1 cellular context compared by ENCODE assay signal in genomic region chr2:170715062-170715931, GRCh38.
A peak's percentile ranks its signal among the peaks of the same experiment; 100 is the strongest.
TF ChIP-seq lines count a peak whose summit lies in the region.

Gene SP5 (plus strand): TSS chr2:170715337. CDS start chr2:170715513, 176 bp downstream.

TF ChIP-seq in HepG2, 621 proteins besides CTCF, POLR2A, EP300 and RAD21 (continued from another document and continues in another):
- TF ChIP-seq, protein P1, sequence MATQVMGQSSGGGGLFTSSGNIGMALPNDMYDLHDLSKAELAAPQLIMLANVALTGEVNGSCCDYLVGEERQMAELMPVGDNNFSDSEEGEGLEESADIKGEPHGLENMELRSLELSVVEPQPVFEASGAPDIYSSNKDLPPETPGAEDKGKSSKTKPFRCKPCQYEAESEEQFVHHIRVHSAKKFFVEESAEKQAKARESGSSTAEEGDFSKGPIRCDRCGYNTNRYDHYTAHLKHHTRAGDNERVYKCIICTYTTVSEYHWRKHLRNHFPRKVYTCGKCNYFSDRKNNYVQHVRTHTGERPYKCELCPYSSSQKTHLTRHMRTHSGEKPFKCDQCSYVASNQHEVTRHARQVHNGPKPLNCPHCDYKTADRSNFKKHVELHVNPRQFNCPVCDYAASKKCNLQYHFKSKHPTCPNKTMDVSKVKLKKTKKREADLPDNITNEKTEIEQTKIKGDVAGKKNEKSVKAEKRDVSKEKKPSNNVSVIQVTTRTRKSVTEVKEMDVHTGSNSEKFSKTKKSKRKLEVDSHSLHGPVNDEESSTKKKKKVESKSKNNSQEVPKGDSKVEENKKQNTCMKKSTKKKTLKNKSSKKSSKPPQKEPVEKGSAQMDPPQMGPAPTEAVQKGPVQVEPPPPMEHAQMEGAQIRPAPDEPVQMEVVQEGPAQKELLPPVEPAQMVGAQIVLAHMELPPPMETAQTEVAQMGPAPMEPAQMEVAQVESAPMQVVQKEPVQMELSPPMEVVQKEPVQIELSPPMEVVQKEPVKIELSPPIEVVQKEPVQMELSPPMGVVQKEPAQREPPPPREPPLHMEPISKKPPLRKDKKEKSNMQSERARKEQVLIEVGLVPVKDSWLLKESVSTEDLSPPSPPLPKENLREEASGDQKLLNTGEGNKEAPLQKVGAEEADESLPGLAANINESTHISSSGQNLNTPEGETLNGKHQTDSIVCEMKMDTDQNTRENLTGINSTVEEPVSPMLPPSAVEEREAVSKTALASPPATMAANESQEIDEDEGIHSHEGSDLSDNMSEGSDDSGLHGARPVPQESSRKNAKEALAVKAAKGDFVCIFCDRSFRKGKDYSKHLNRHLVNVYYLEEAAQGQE (IDR thresholded peaks at IDR 0.05; ENCODE audit: borderline replicate concordance in 1 of 2, low read depth in 1 of 2, low read length in 2 of 2), result no peak; a peak in 1 of 4 replicates
- TF ChIP-seq ERF (CRISPR knock-in tag; IDR thresholded peaks at IDR 0.05) (no peak; the same call in none of the 2 replicates), PRPF4 (IDR thresholded peaks at IDR 0.05; ENCODE audit: low read depth, low read length, poor library complexity, severe bottlenecking) (peak; percentile 51), MEF2D (CRISPR knock-in tag; IDR thresholded peaks at IDR 0.05) (peak; percentile 30; the same call in 1 of the 2 replicates), KLF15 (CRISPR knock-in tag; IDR thresholded peaks at IDR 0.05; ENCODE audit: borderline replicate concordance) (peak; percentile 64; the same call in 1 of the 2 replicates), ZNF282 (IDR thresholded peaks at IDR 0.05; ENCODE audit: partially characterized antibody) (no peak), ZNF337 (CRISPR knock-in tag; IDR thresholded peaks at IDR 0.05; ENCODE audit: borderline replicate concordance, low read depth) (peak; percentile 4; the same call in 1 of the 2 replicates), TRIM22 (IDR thresholded peaks at IDR 0.05) (no peak), SIN3B (IDR thresholded peaks at IDR 0.05; ENCODE audit: low read length) (no peak; the same call in 1 of the 2 replicates), HNRNPLL (IDR thresholded peaks at IDR 0.05; ENCODE audit: low read depth, low read length, poor library complexity, severe bottlenecking) (no peak), ZNF543 (CRISPR knock-in tag; IDR thresholded peaks at IDR 0.05) (no peak; the same call in 1 of the 2 replicates), E2F2 (CRISPR knock-in tag; IDR thresholded peaks at IDR 0.05; ENCODE audit: borderline replicate concordance) (peak; percentile 86; the same call in 1 of the 2 replicates), GFI1 (CRISPR knock-in tag; IDR thresholded peaks at IDR 0.05; ENCODE audit: borderline replicate concordance) (peak; percentile 87), MED13 (CRISPR knock-in tag; IDR thresholded peaks at IDR 0.05) (peak; percentile 97), NBN (conservative IDR thresholded peaks at IDR 0.05) (no peak), SNAPC2 (CRISPR knock-in tag; IDR thresholded peaks at IDR 0.05) (no peak), TRIM24 (CRISPR knock-in tag; IDR thresholded peaks at IDR 0.05) (no peak), DDIT3 (CRISPR knock-in tag; IDR thresholded peaks at IDR 0.05) (no peak), GRHL1 (CRISPR knock-in tag; conservative IDR thresholded peaks at IDR 0.05) (no peak), MXD3 (CRISPR knock-in tag; IDR thresholded peaks at IDR 0.05) (peak; percentile 87), MAFG (CRISPR knock-in tag; IDR thresholded peaks at IDR 0.05) (no peak; the same call in 1 of the 2 replicates), ZNF251 (CRISPR knock-in tag; IDR thresholded peaks at IDR 0.05) (no peak), THAP7 (CRISPR knock-in tag; IDR thresholded peaks at IDR 0.05) (peak; percentile 50), TCF7 (IDR thresholded peaks at IDR 0.05; ENCODE audit: low read depth) (peak; percentile 99), REXO4 (CRISPR knock-in tag; IDR thresholded peaks at IDR 0.05; ENCODE audit: borderline replicate concordance) (0 out of 2 replicates have a peak, but pooled peaks have one; percentile 74), ZBTB21 (CRISPR knock-in tag; IDR thresholded peaks at IDR 0.05) (no peak; the same call in 1 of the 2 replicates), SAFB2 (CRISPR knock-in tag; IDR thresholded peaks at IDR 0.05; ENCODE audit: borderline replicate concordance, low read depth) (peak; percentile 35), ZNF138 (CRISPR knock-in tag; IDR thresholded peaks at IDR 0.05; ENCODE audit: low read depth) (peak; percentile 83; the same call in 1 of the 2 replicates), NFKB2 (CRISPR knock-in tag; IDR thresholded peaks at IDR 0.05; ENCODE audit: borderline replicate concordance) (peak; percentile 94; the same call in 1 of the 2 replicates), ZNF350 (CRISPR knock-in tag; IDR thresholded peaks at IDR 0.05; ENCODE audit: borderline replicate concordance, low read depth) (peak; percentile 75; the same call in 1 of the 2 replicates), ZBTB49 (CRISPR knock-in tag; IDR thresholded peaks at IDR 0.05; ENCODE audit: borderline replicate concordance) (no peak), ZNF263 (CRISPR knock-in tag; IDR thresholded peaks at IDR 0.05) (peak; percentile 78), LCORL (IDR thresholded peaks at IDR 0.05) (peak; percentile 26; the same call in 1 of the 2 replicates), LCORL (CRISPR knock-in tag; IDR thresholded peaks at IDR 0.05) (peak; percentile 50; the same call in 1 of the 2 replicates), MXI1 (IDR thresholded peaks at IDR 0.05; ENCODE audit: borderline replicate concordance, low read depth, low read length) (peak; percentile 68; the same call in 1 of the 3 replicates), ZNF878 (CRISPR knock-in tag; IDR thresholded peaks at IDR 0.05) (0 out of 2 replicates have a peak, but pooled peaks have one; percentile 21), ZMYM2 (CRISPR knock-in tag; IDR thresholded peaks at IDR 0.05) (no peak), ARID3A (IDR thresholded peaks at IDR 0.05; ENCODE audit: low read depth, low read length) (peak; percentile 99), YY1 (IDR thresholded peaks at IDR 0.05; ENCODE audit: insufficient read depth, insufficient replicate concordance, low read depth, low read length) (peak; percentile 81), ZNF235 (CRISPR knock-in tag; IDR thresholded peaks at IDR 0.05; ENCODE audit: borderline replicate concordance) (peak; percentile 85; the same call in 1 of the 2 replicates)
- TF ChIP-seq, protein P2, sequence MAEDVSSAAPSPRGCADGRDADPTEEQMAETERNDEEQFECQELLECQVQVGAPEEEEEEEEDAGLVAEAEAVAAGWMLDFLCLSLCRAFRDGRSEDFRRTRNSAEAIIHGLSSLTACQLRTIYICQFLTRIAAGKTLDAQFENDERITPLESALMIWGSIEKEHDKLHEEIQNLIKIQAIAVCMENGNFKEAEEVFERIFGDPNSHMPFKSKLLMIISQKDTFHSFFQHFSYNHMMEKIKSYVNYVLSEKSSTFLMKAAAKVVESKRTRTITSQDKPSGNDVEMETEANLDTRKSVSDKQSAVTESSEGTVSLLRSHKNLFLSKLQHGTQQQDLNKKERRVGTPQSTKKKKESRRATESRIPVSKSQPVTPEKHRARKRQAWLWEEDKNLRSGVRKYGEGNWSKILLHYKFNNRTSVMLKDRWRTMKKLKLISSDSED (CRISPR knock-in tag; IDR thresholded peaks at IDR 0.05), result peak; percentile 76; the same call in 1 of the 2 replicates
- TF ChIP-seq, protein P3, sequence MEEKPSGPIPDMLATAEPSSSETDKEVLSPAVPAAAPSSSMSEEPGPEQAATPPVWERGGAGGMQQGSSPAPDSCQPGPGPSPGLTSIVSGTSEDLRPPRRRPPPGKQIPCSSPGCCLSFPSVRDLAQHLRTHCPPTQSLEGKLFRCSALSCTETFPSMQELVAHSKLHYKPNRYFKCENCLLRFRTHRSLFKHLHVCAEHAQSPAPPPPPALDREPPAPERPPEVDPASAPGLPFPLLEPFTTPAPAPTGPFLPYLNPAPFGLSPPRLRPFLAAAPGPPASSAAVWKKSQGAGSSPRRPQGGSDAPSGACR (CRISPR knock-in tag; IDR thresholded peaks at IDR 0.05), result peak; percentile 94; the same call in 1 of the 2 replicates
- TF ChIP-seq, protein P4, sequence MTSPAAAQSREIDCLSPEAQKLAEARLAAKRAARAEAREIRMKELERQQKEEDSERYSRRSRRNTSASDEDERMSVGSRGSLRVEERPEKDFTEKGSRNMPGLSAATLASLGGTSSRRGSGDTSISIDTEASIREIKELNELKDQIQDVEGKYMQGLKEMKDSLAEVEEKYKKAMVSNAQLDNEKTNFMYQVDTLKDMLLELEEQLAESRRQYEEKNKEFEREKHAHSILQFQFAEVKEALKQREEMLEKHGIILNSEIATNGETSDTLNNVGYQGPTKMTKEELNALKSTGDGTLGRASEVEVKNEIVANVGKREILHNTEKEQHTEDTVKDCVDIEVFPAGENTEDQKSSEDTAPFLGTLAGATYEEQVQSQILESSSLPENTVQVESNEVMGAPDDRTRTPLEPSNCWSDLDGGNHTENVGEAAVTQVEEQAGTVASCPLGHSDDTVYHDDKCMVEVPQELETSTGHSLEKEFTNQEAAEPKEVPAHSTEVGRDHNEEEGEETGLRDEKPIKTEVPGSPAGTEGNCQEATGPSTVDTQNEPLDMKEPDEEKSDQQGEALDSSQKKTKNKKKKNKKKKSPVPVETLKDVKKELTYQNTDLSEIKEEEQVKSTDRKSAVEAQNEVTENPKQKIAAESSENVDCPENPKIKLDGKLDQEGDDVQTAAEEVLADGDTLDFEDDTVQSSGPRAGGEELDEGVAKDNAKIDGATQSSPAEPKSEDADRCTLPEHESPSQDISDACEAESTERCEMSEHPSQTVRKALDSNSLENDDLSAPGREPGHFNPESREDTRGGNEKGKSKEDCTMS (CRISPR knock-in tag; conservative IDR thresholded peaks at IDR 0.05), result 0 out of 2 replicates have a peak, but pooled peaks have one; percentile 2
